In the genomic region with DNA sequence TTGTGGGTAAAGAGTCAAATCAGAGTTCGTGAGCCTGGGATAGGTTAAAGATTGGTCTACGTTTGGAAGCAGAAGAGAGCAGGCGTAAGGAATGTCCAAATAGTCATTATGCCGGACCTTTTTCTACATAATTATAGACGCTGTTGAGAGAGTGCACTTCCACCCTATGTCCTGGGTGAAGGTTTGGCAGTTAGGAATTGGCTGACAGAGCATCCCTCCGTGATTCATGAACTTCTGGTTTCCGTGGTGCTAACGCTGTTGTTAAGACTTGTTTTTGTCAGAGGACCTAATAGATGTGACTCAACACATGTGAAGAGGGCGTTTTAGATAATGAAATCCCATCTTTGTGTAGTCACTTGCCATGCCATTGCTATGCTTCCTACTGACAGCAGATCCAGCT, we compare ENCODE assay signal across 8 cellular contexts. TPM values are rescaled to one million over a fixed set of nuclear protein-coding genes. Genes with fewer than 3 reads are reported as not detected.
DNase-seq lines count a peak whose midpoint lies in the region; ATAC-seq and TF ChIP-seq lines count a peak whose summit lies in the region.

No MANE protein-coding gene starts in this region.

- no peak overlapping the region for H3K27ac ChIP-seq in CD4-positive, alpha-beta T cell (ENCODE audit: low read depth, low read length)

- intact Hi-C loops in CD4-positive, alpha-beta T cell (cut with DNase I, micrococcal nuclease): loop anchor here (5.0 to 10.0 kb wide), 5 partner anchors 129 to 1554 kb away; partner anchors contain the start of genes DPH3 (in 1 of the 2), NR2C2 (in 1 of the 2) and OXNAD1 (in 1 of the 2)

- H3K27ac Mint-ChIP-seq in CD4-positive, alpha-beta T cell: peak overlapping the region; percentile 81
- H3K27ac Mint-ChIP-seq in activated naive CD8-positive, alpha-beta T cell: peak overlapping the region; percentile 94
- H3K27ac Mint-ChIP-seq in immature natural killer cell: peak overlapping the region; percentile 89 to 98 (median 96)
- peak overlapping the region; percentile 99 for H3K27ac Mint-ChIP-seq in stimulated activated effector memory CD8-positive, alpha-beta T cell treated with anti-CD3 and anti-CD28 coated beads, Interleukin-12 subunit alpha, Interleukin-12 subunit beta, amount 100 ng/mL, for 72 hours

- ATAC-seq in CD4-positive, alpha-beta T cell (ENCODE audit: poor library complexity): peak; percentile 39
- ATAC-seq in stimulated activated effector memory CD8-positive, alpha-beta T cell treated with anti-CD3 and anti-CD28 coated beads, Interleukin-12 subunit alpha, Interleukin-12 subunit beta, amount 100 ng/mL, for 72 hours: peak; percentile 88
- ATAC-seq in HG03520 (IDR thresholded peaks at IDR 0.05; ENCODE audit: unreplicated experiment): no peak
- ATAC-seq in HG02885 (IDR thresholded peaks at IDR 0.05; ENCODE audit: poor library complexity, unreplicated experiment): no peak
- ATAC-seq in HG02571 (IDR thresholded peaks at IDR 0.05; ENCODE audit: unreplicated experiment): no peak

- no peaks in the 10 kb centered on the region for H3K27me3 Mint-ChIP-seq in CD4-positive, alpha-beta T cell
- no peaks in the 10 kb centered on the region for H3K27me3 Mint-ChIP-seq in activated naive CD8-positive, alpha-beta T cell
- H3K27me3 Mint-ChIP-seq in immature natural killer cell (ENCODE audit: low read depth in 3 of 3): peaks cover 2 to 12% (median 6%) of the 10 kb centered on the region in 3 donors

- peaks cover 72% of the 10 kb centered on the region for H3K4me1 Mint-ChIP-seq in CD4-positive, alpha-beta T cell (ENCODE audit: low read depth)
- H3K4me1 Mint-ChIP-seq in activated naive CD8-positive, alpha-beta T cell (ENCODE audit: low read depth): peaks cover 60% of the 10 kb centered on the region
- H3K4me1 Mint-ChIP-seq in immature natural killer cell: peaks cover 63 to 86% of the 10 kb centered on the region in 2 donors
- H3K4me1 Mint-ChIP-seq in stimulated activated effector memory CD8-positive, alpha-beta T cell treated with anti-CD3 and anti-CD28 coated beads, Interleukin-12 subunit alpha, Interleukin-12 subunit beta, amount 100 ng/mL, for 72 hours: peaks cover 47% of the 10 kb centered on the region

- CTCF ChIA-PET in CD4-positive, alpha-beta T cell (lab: Charles Lee): interaction anchor here (2.5 kb wide), 1 partner anchor 161 kb away, joined by 7 read pairs; no protein-coding TSS in a partner anchor

- no peaks in the 10 kb centered on the region for H3K27me3 ChIP-seq in CD4-positive, alpha-beta T cell (ENCODE audit: control insufficient read depth, insufficient read depth, low read length)

- H3K36me3 Mint-ChIP-seq in CD4-positive, alpha-beta T cell (ENCODE audit: low read depth): peaks cover 76% of the 10 kb centered on the region
- peaks cover 3% of the 10 kb centered on the region for H3K36me3 Mint-ChIP-seq in activated naive CD8-positive, alpha-beta T cell
- peaks cover 4 to 16% (median 13%) of the 10 kb centered on the region in 3 donors for H3K36me3 Mint-ChIP-seq in immature natural killer cell
- peaks cover 81% of the 10 kb centered on the region for H3K36me3 Mint-ChIP-seq in stimulated activated effector memory CD8-positive, alpha-beta T cell treated with anti-CD3 and anti-CD28 coated beads, Interleukin-12 subunit alpha, Interleukin-12 subunit beta, amount 100 ng/mL, for 72 hours

- no peak for TF ChIP-seq CTCF in CD4-positive, alpha-beta T cell (IDR thresholded peaks at IDR 0.05)

- POLR2A ChIA-PET in CD4-positive, alpha-beta T cell (lab: Charles Lee): no interaction called here

- no peak for DNase-seq in CD4-positive, alpha-beta T cell
- DNase-seq in LHCN-M2 (ENCODE audit: low read depth) (peak; percentile 67), immature natural killer cell (peak; percentile 5 to 30 (median 20))
- no peak for DNase-seq in stimulated activated effector memory CD8-positive, alpha-beta T cell treated with anti-CD3 and anti-CD28 coated beads, Interleukin-12 subunit alpha, Interleukin-12 subunit beta, amount 100 ng/mL, for 72 hours (ENCODE audit: low spot score in 2 of 2)

- peak overlapping the region; percentile 93 for H3K4me3 Mint-ChIP-seq in CD4-positive, alpha-beta T cell
- peak overlapping the region; percentile 95 for H3K4me3 Mint-ChIP-seq in activated naive CD8-positive, alpha-beta T cell
- peak overlapping the region; percentile 96 to 99 (median 98) for H3K4me3 Mint-ChIP-seq in immature natural killer cell
- peak overlapping the region; percentile 83 for H3K4me3 Mint-ChIP-seq in stimulated activated effector memory CD8-positive, alpha-beta T cell treated with anti-CD3 and anti-CD28 coated beads, Interleukin-12 subunit alpha, Interleukin-12 subunit beta, amount 100 ng/mL, for 72 hours

- no peaks in the 10 kb centered on the region for H3K9me3 Mint-ChIP-seq in CD4-positive, alpha-beta T cell
- no peaks in the 10 kb centered on the region for H3K9me3 Mint-ChIP-seq in activated naive CD8-positive, alpha-beta T cell (ENCODE audit: low read depth)
- no peaks in the 10 kb centered on the region for H3K9me3 Mint-ChIP-seq in immature natural killer cell
- H3K9me3 Mint-ChIP-seq in stimulated activated effector memory CD8-positive, alpha-beta T cell treated with anti-CD3 and anti-CD28 coated beads, Interleukin-12 subunit alpha, Interleukin-12 subunit beta, amount 100 ng/mL, for 72 hours: no peaks in the 10 kb centered on the region

- H3K9me3 ChIP-seq in CD4-positive, alpha-beta T cell (ENCODE audit: control insufficient read depth, low read length): no peaks in the 10 kb centered on the region

RNA-seq across cellular contexts. Expression of gene EAF1, which starts 1.1 kb away (rescaled TPM):
- 10 to 100 TPM; 31.7 to 34.9 TPM for total RNA-seq in CD4-positive, alpha-beta T cell
- total RNA-seq in LHCN-M2 (2014; rRNA removed): 17.6 and 20.3 TPM in 2 replicates
- 6.2 TPM for polyA plus RNA-seq in LHCN-M2 (2012)
- polyA plus RNA-seq in immature natural killer cell: 10 to 100 TPM; 14.4 to 24.0 (median 14.6) TPM

RNA-seq across cellular contexts. Expression of gene METTL6, which starts 1.2 kb away (rescaled TPM):
- 1 to 10 TPM; 4.7 to 5.7 TPM for total RNA-seq in CD4-positive, alpha-beta T cell
- 26.5 and 26.9 TPM in 2 replicates for total RNA-seq in LHCN-M2 (2014; rRNA removed)
- 18.0 TPM for polyA plus RNA-seq in LHCN-M2 (2012)
- polyA plus RNA-seq in immature natural killer cell: 10 to 100 TPM in 2 of 3 donors, 1 to 10 TPM in 1; 2.3 to 20.3 (median 13.1) TPM

Comparison
In these comparisons a context has a peak if more than half of its experiments do, and no peak if none do; other contexts are left out.
1. ATAC-seq: peak in CD4-positive, alpha-beta T cell (single experiment) and stimulated activated effector memory CD8-positive, alpha-beta T cell treated with anti-CD3 and anti-CD28 coated beads, Interleukin-12 subunit alpha, Interleukin-12 subunit beta, amount 100 ng/mL, for 72 hours (single experiment); none in HG03520 (single experiment), HG02885 (single experiment) and HG02571 (single experiment).
2. DNase-seq: peak in LHCN-M2 (single experiment) and immature natural killer cell (3 of 3); none in CD4-positive, alpha-beta T cell (0 of 10) and stimulated activated effector memory CD8-positive, alpha-beta T cell treated with anti-CD3 and anti-CD28 coated beads, Interleukin-12 subunit alpha, Interleukin-12 subunit beta, amount 100 ng/mL, for 72 hours (0 of 2).
3. Peak in every context shown above with its lines, with median percentiles within 50 percentile points of each other: H3K27ac Mint-ChIP-seq and H3K4me3 Mint-ChIP-seq.